ENCODE assay signal across 1 cellular context in the genomic region with DNA sequence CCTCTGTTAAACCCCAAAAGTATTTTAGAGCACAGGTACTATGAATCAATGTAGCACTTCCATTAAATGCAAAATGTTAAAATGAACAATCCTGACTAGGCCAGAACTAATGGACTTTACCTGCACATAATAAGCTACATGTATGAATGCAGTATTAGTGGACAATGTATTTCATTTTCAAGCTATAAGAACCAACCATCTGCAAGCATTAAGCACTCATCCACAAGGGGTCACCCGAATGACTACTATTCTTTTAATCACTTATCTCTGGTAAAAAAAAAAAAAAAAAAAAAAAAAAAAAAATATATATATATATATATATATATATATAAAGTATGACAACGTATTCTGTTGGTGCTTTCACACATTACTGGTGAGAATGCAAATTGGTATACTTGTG.
A peak's percentile ranks its signal among the peaks of the same experiment; 100 is the strongest.
TF ChIP-seq lines count a peak whose summit lies in the region.

No MANE protein-coding gene starts in this region.

TF ChIP-seq in GM12878, 131 proteins besides CTCF, POLR2A, EP300 and RAD21:
- TF ChIP-seq SMC3 (IDR thresholded peaks at IDR 0.05; ENCODE audit: borderline replicate concordance, low read length) (peak; percentile 18; the same call in 1 of the 2 replicates), CBX3 (IDR thresholded peaks at IDR 0.05; ENCODE audit: borderline replicate concordance, low read depth) (no peak), RBBP5 (conservative IDR thresholded peaks at IDR 0.05) (no peak)
